ENCODE assay signal across 10 cellular contexts in genomic region chr20:3797226-3797545, GRCh38. TPM values are rescaled to one million over a fixed set of nuclear protein-coding genes. Genes with fewer than 3 reads are reported as not detected.
DNase-seq lines count a peak whose midpoint lies in the region; ATAC-seq, FAIRE-seq and TF ChIP-seq lines count a peak whose summit lies in the region.
"Had no signal": no experiment of that assay in that cellular context is flagged by ENCODE, and none has a peak within 500 bp of the region (broad histone marks: within the 10 kb centered on the region; RNA-seq: fewer than 3 reads in every experiment).

No MANE protein-coding gene starts in this region.

- H3K4me2 ChIP-seq in keratinocyte (ENCODE audit: control insufficient read depth, extremely low read depth, insufficient read depth, low read depth, low read length): peak overlapping the region; percentile 97

- CTCF ChIA-PET in activated CD8-positive, alpha-beta memory T cell treated with anti-CD3 and anti-CD28 coated beads, Interleukin-2, amount 10 ng/mL, durations not matched to agents 7 days and 5 days (lab: Charles Lee): no interaction called here

- peaks cover 40% of the 10 kb centered on the region for H3K4me1 Mint-ChIP-seq in activated CD8-positive, alpha-beta memory T cell treated with anti-CD3 and anti-CD28 coated beads, Interleukin-2, amount 10 ng/mL, durations not matched to agents 7 days and 5 days

- H3K27ac ChIP-seq in keratinocyte (ENCODE audit: control insufficient read depth, insufficient read depth, low read length): peak overlapping the region; percentile 84
- H3K27ac ChIP-seq in tibial artery: peak overlapping the region; percentile 93 to 97
- H3K27ac ChIP-seq: parathyroid adenoma had no signal

- peak overlapping the region; percentile 88 for H3K9ac ChIP-seq in keratinocyte (ENCODE audit: control insufficient read depth, extremely low read depth, insufficient read depth, low read length)
- H3K9ac ChIP-seq: parathyroid adenoma had no signal

- no peaks in the 10 kb centered on the region for H3K27me3 Mint-ChIP-seq in activated CD8-positive, alpha-beta memory T cell treated with anti-CD3 and anti-CD28 coated beads, Interleukin-2, amount 10 ng/mL, durations not matched to agents 7 days and 5 days

- H2AFZ ChIP-seq in keratinocyte (ENCODE audit: control insufficient read depth, low read length): no peak overlapping the region

- dilution Hi-C loops in keratinocyte (cut with MboI; ENCODE audit: extremely low pct_ligation_motif_present, low sequenced_read_pairs): no loop called here

- H3K27me3 ChIP-seq in keratinocyte (ENCODE audit: control insufficient read depth, extremely low read depth, insufficient read depth, low read length): no peaks in the 10 kb centered on the region
- no peaks in the 10 kb centered on the region for H3K27me3 ChIP-seq in tibial artery

- no peak for ATAC-seq in activated CD8-positive, alpha-beta memory T cell treated with anti-CD3 and anti-CD28 coated beads, Interleukin-2, amount 10 ng/mL, durations not matched to agents 7 days and 5 days
- no peak for ATAC-seq in activated naive CD4-positive, alpha-beta T cell treated with anti-CD3 and anti-CD28 coated beads, Interleukin-2, amount 50 U/mL, for 72 hours
- ATAC-seq in GM18520 (IDR thresholded peaks at IDR 0.05; ENCODE audit: unreplicated experiment): no peak

- H3K4me3 ChIP-seq in keratinocyte (ENCODE audit: control insufficient read depth in 2 of 3, extremely low read depth in 1 of 3, insufficient read depth in 2 of 3, low read depth in 1 of 3, low read length in 3 of 3) (peak overlapping the region; percentile 74 to 90 (median 86)), tibial artery (peak overlapping the region; percentile 66 to 69)

- H3K9me1 ChIP-seq in keratinocyte (ENCODE audit: control insufficient read depth, extremely low read depth, insufficient read depth, low read length): no peaks in the 10 kb centered on the region

- H3K27ac Mint-ChIP-seq in activated CD8-positive, alpha-beta memory T cell treated with anti-CD3 and anti-CD28 coated beads, Interleukin-2, amount 10 ng/mL, durations not matched to agents 7 days and 5 days: peak overlapping the region; percentile 85
- H3K27ac Mint-ChIP-seq in activated naive CD4-positive, alpha-beta T cell treated with anti-CD3 and anti-CD28 coated beads, Interleukin-2, amount 50 U/mL, for 72 hours: peak overlapping the region; percentile 86 to 99

- H3K9me3 Mint-ChIP-seq in activated CD8-positive, alpha-beta memory T cell treated with anti-CD3 and anti-CD28 coated beads, Interleukin-2, amount 10 ng/mL, durations not matched to agents 7 days and 5 days (ENCODE audit: low read depth): no peaks in the 10 kb centered on the region
- H3K9me3 Mint-ChIP-seq in activated naive CD4-positive, alpha-beta T cell treated with anti-CD3 and anti-CD28 coated beads, Interleukin-2, amount 50 U/mL, for 72 hours: no peaks in the 10 kb centered on the region

- H3K9me3 ChIP-seq in keratinocyte (ENCODE audit: control insufficient read depth, low read depth, low read length) (no peaks in the 10 kb centered on the region), tibial artery (no peaks in the 10 kb centered on the region)

- H3K79me2 ChIP-seq in keratinocyte (ENCODE audit: control insufficient read depth, insufficient read depth, low read length): peaks cover 32% of the 10 kb centered on the region

- intact Hi-C loops in tibial artery (cut with DNase I; ENCODE audit: low total_unique reads): no loop called here

- H3K36me3 ChIP-seq in keratinocyte (ENCODE audit: control insufficient read depth in 2 of 2, extremely low read depth in 1 of 2, insufficient read depth in 2 of 2, low read length in 2 of 2): peaks cover 20 to 40% of the 10 kb centered on the region in 2 experiments
- peaks cover 20 to 41% (median 28%) of the 10 kb centered on the region in 3 donors for H3K36me3 ChIP-seq in tibial artery

- H3K4me1 ChIP-seq in keratinocyte (ENCODE audit: control insufficient read depth, extremely low read depth, insufficient read depth, low read length) (peaks cover 47% of the 10 kb centered on the region), tibial artery (peaks cover 0 to 38% (median 27%) of the 10 kb centered on the region in 4 donors)

- no peaks in the 10 kb centered on the region for H4K20me1 ChIP-seq in keratinocyte (ENCODE audit: control insufficient read depth, extremely low read depth, insufficient read depth, low read length)

- H3K36me3 Mint-ChIP-seq in activated CD8-positive, alpha-beta memory T cell treated with anti-CD3 and anti-CD28 coated beads, Interleukin-2, amount 10 ng/mL, durations not matched to agents 7 days and 5 days: peaks cover 51% of the 10 kb centered on the region
- H3K36me3 Mint-ChIP-seq in activated naive CD4-positive, alpha-beta T cell treated with anti-CD3 and anti-CD28 coated beads, Interleukin-2, amount 50 U/mL, for 72 hours: peaks cover 35 to 39% of the 10 kb centered on the region in 2 donors

- peak overlapping the region; percentile 94 for H3K4me3 Mint-ChIP-seq in activated CD8-positive, alpha-beta memory T cell treated with anti-CD3 and anti-CD28 coated beads, Interleukin-2, amount 10 ng/mL, durations not matched to agents 7 days and 5 days

- no peak for DNase-seq in activated CD8-positive, alpha-beta memory T cell treated with anti-CD3 and anti-CD28 coated beads, Interleukin-2, amount 10 ng/mL, durations not matched to agents 7 days and 5 days
- DNase-seq in activated CD8-positive, alpha-beta memory T cell treated with anti-CD3 and anti-CD28 coated beads for 24 hours: no peak
- no peak for DNase-seq in activated naive CD4-positive, alpha-beta T cell treated with anti-CD3 and anti-CD28 coated beads, Interleukin-2, amount 50 U/mL, for 72 hours (ENCODE audit: low spot score in 2 of 2)
- DNase-seq in keratinocyte (ENCODE audit: low read depth, low spot score): no peak
- DNase-seq in tibial artery: no peak
- no peak for DNase-seq in hypothalamus (lab: John Stamatoyannopoulos, UW)
- DNase-seq in GDM1 (lab: John Stamatoyannopoulos, UW): no peak

- no peak for TF ChIP-seq CTCF in keratinocyte (optimal IDR thresholded peaks at IDR 0.05 in 1 of 3, IDR thresholded peaks at IDR 0.05 in 1 of 3, conservative IDR thresholded peaks at IDR 0.05 in 1 of 3; ENCODE audit: extremely low read depth in 1 of 3, insufficient read depth in 2 of 3, low read length in 3 of 3)
- TF ChIP-seq CTCF in tibial artery (IDR thresholded peaks at IDR 0.05): no peak

- FAIRE-seq in keratinocyte (lab: Jason Lieb, UNC): no peak
- FAIRE-seq: D721Med had no signal

RNA-seq across cellular contexts. Expression of gene CDC25B, which starts 1.1 kb away (rescaled TPM):
- total RNA-seq in activated CD8-positive, alpha-beta memory T cell treated with anti-CD3 and anti-CD28 coated beads, Interleukin-2, amount 10 ng/mL, durations not matched to agents 7 days and 5 days: 100 to 1,000 TPM; 194 to 312 TPM
- total RNA-seq in activated naive CD4-positive, alpha-beta T cell treated with anti-CD3 and anti-CD28 coated beads, Interleukin-2, amount 50 U/mL, for 72 hours: 100 to 1,000 TPM in 1 of 2 donors, 10 to 100 TPM in 1; 72.9 to 168 TPM
- polyA plus RNA-seq in keratinocyte: 15.0 to 41.5 TPM (median 23.5 TPM) in 3 replicates
- 35.9 TPM for polyA plus RNA-seq in keratinocyte (2011; ENCODE audit: low read depth)
- 31.9 and 57.1 TPM in 2 replicates for polyA plus RNA-seq in keratinocyte (2011; cell fraction: cytosol; rRNA removed)
- polyA plus RNA-seq in keratinocyte (2011; cell fraction: nucleus; rRNA removed): 89.9 and 117 TPM in 2 replicates
- 14.3 and 38.5 TPM in 2 replicates for polyA plus RNA-seq in keratinocyte (2012; ENCODE audit: low replicate concordance)
- polyA minus RNA-seq in keratinocyte: 19.1 to 77.3 TPM (median 28.9 TPM) in 3 replicates
- 34.5 TPM for polyA minus RNA-seq in keratinocyte (2011; cell fraction: cytosol; rRNA and poly(A)+ RNA removed)
- polyA minus RNA-seq in keratinocyte (2011; cell fraction: nucleus; rRNA and poly(A)+ RNA removed): 18.8 and 36.4 TPM in 2 replicates

RNA-seq across cellular contexts. Expression of gene CENPB, which starts 10.6 kb away (rescaled TPM):
- 10 to 100 TPM; 76.5 to 76.8 TPM for total RNA-seq in activated CD8-positive, alpha-beta memory T cell treated with anti-CD3 and anti-CD28 coated beads, Interleukin-2, amount 10 ng/mL, durations not matched to agents 7 days and 5 days
- total RNA-seq in activated naive CD4-positive, alpha-beta T cell treated with anti-CD3 and anti-CD28 coated beads, Interleukin-2, amount 50 U/mL, for 72 hours: 10 to 100 TPM; 34.4 to 48.1 TPM
- 18.1 to 22.3 TPM (median 22.0 TPM) in 3 replicates for polyA plus RNA-seq in keratinocyte
- 20.5 TPM for polyA plus RNA-seq in keratinocyte (2011; ENCODE audit: low read depth)
- polyA plus RNA-seq in keratinocyte (2011; cell fraction: cytosol; rRNA removed): 14.2 and 31.9 TPM in 2 replicates
- 19.2 and 26.9 TPM in 2 replicates for polyA plus RNA-seq in keratinocyte (2011; cell fraction: nucleus; rRNA removed)
- 19.4 and 51.1 TPM in 2 replicates for polyA plus RNA-seq in keratinocyte (2012; ENCODE audit: low replicate concordance)
- 19.1 to 48.1 TPM (median 20.0 TPM) in 3 replicates for polyA minus RNA-seq in keratinocyte
- 59.7 TPM for polyA minus RNA-seq in keratinocyte (2011; cell fraction: cytosol; rRNA and poly(A)+ RNA removed)
- polyA minus RNA-seq in keratinocyte (2011; cell fraction: nucleus; rRNA and poly(A)+ RNA removed): 16.1 and 19.6 TPM in 2 replicates

RNA-seq across cellular contexts. Expression of gene SPEF1, which starts 15.9 kb away (rescaled TPM):
- under 1 TPM in 1 of 2 experiments, not detected in 1; 0.18 TPM for total RNA-seq in activated CD8-positive, alpha-beta memory T cell treated with anti-CD3 and anti-CD28 coated beads, Interleukin-2, amount 10 ng/mL, durations not matched to agents 7 days and 5 days
- total RNA-seq in activated naive CD4-positive, alpha-beta T cell treated with anti-CD3 and anti-CD28 coated beads, Interleukin-2, amount 50 U/mL, for 72 hours: under 1 TPM in 1 of 2 donors, not detected in 1; 0.14 TPM
- polyA plus RNA-seq in keratinocyte: 0.06 to 0.09 TPM (median 0.07 TPM) in 3 replicates
- not detected for polyA plus RNA-seq in keratinocyte (2011; ENCODE audit: low read depth)
- polyA plus RNA-seq in keratinocyte (2011; cell fraction: cytosol; rRNA removed): 0.06 TPM in 1 of 2 replicates, not detected in the other
- polyA plus RNA-seq in keratinocyte (2011; cell fraction: nucleus; rRNA removed): 0.15 TPM in 2 replicates
- not detected in 2 replicates for polyA plus RNA-seq in keratinocyte (2012; ENCODE audit: low replicate concordance)
- polyA minus RNA-seq in keratinocyte: not detected in 3 replicates
- not detected for polyA minus RNA-seq in keratinocyte (2011; cell fraction: cytosol; rRNA and poly(A)+ RNA removed)
- not detected in 2 replicates for polyA minus RNA-seq in keratinocyte (2011; cell fraction: nucleus; rRNA and poly(A)+ RNA removed)

RNA-seq across cellular contexts. Expression of gene AP5S1, which starts 23.2 kb away (rescaled TPM):
- 10 to 100 TPM; 13.8 to 15.5 TPM for total RNA-seq in activated CD8-positive, alpha-beta memory T cell treated with anti-CD3 and anti-CD28 coated beads, Interleukin-2, amount 10 ng/mL, durations not matched to agents 7 days and 5 days
- 10 to 100 TPM; 10.6 to 17.8 TPM for total RNA-seq in activated naive CD4-positive, alpha-beta T cell treated with anti-CD3 and anti-CD28 coated beads, Interleukin-2, amount 50 U/mL, for 72 hours
- polyA plus RNA-seq in keratinocyte: 4.3 to 9.0 TPM (median 5.2 TPM) in 3 replicates
- polyA plus RNA-seq in keratinocyte (2011; ENCODE audit: low read depth): 0.51 TPM
- 4.2 and 7.7 TPM in 2 replicates for polyA plus RNA-seq in keratinocyte (2011; cell fraction: cytosol; rRNA removed)
- polyA plus RNA-seq in keratinocyte (2011; cell fraction: nucleus; rRNA removed): 4.5 and 6.2 TPM in 2 replicates
- 3.2 and 9.7 TPM in 2 replicates for polyA plus RNA-seq in keratinocyte (2012; ENCODE audit: low replicate concordance)
- polyA minus RNA-seq in keratinocyte: 5.6 to 13.5 TPM (median 6.1 TPM) in 3 replicates
- polyA minus RNA-seq in keratinocyte (2011; cell fraction: cytosol; rRNA and poly(A)+ RNA removed): 9.8 TPM
- polyA minus RNA-seq in keratinocyte (2011; cell fraction: nucleus; rRNA and poly(A)+ RNA removed): 5.9 and 7.0 TPM in 2 replicates

RNA-seq across cellular contexts. Expression of gene ADISSP, which starts 29.6 kb away (rescaled TPM):
- 10 to 100 TPM; 32.5 to 37.0 TPM for total RNA-seq in activated CD8-positive, alpha-beta memory T cell treated with anti-CD3 and anti-CD28 coated beads, Interleukin-2, amount 10 ng/mL, durations not matched to agents 7 days and 5 days
- 10 to 100 TPM; 44.7 to 45.0 TPM for total RNA-seq in activated naive CD4-positive, alpha-beta T cell treated with anti-CD3 and anti-CD28 coated beads, Interleukin-2, amount 50 U/mL, for 72 hours
- 25.8 to 44.3 TPM (median 28.2 TPM) in 3 replicates for polyA plus RNA-seq in keratinocyte
- polyA plus RNA-seq in keratinocyte (2011; ENCODE audit: low read depth): 4.8 TPM
- 27.4 and 60.1 TPM in 2 replicates for polyA plus RNA-seq in keratinocyte (2011; cell fraction: cytosol; rRNA removed)
- polyA plus RNA-seq in keratinocyte (2011; cell fraction: nucleus; rRNA removed): 14.8 and 21.0 TPM in 2 replicates
- 14.3 and 54.5 TPM in 2 replicates for polyA plus RNA-seq in keratinocyte (2012; ENCODE audit: low replicate concordance)
- polyA minus RNA-seq in keratinocyte: 20.5 to 76.6 TPM (median 31.1 TPM) in 3 replicates
- polyA minus RNA-seq in keratinocyte (2011; cell fraction: cytosol; rRNA and poly(A)+ RNA removed): 90.0 TPM
- polyA minus RNA-seq in keratinocyte (2011; cell fraction: nucleus; rRNA and poly(A)+ RNA removed): 10.8 and 13.0 TPM in 2 replicates
